ENCODE assay signal across 10 cellular contexts in genomic region chr6:164928041-164928321, GRCh38.
A peak's percentile ranks its signal among the peaks of the same experiment; 100 is the strongest.
DNase-seq lines count a peak whose midpoint lies in the region; TF ChIP-seq lines count a peak whose summit lies in the region.
"Had no signal": no experiment of that assay in that cellular context is flagged by ENCODE, and none has a peak within 500 bp of the region (broad histone marks: within the 10 kb centered on the region; RNA-seq: fewer than 3 reads in every experiment).

No MANE protein-coding gene starts in this region.

- no peak overlapping the region for H4K91ac ChIP-seq in neuronal stem cell (ENCODE audit: low read depth, low read length, poor library complexity)

- no peak overlapping the region for H2BK5ac ChIP-seq in neuronal stem cell (ENCODE audit: low read length)

- H3K27ac ChIP-seq in ACC112 (ENCODE audit: low read depth, low read length) (no peak overlapping the region), dorsolateral prefrontal cortex (peak overlapping the region in 58 of 59 donors; percentile 1 to 92 (median 78)), neuronal stem cell (replicated peaks; ENCODE audit: low read length) (no peak overlapping the region), testis (no peak overlapping the region)

- H3K4me1 ChIP-seq in ACC112 (ENCODE audit: control insufficient read depth, insufficient read depth, low read length, unreplicated experiment) (no peaks in the 10 kb centered on the region), neuronal stem cell (ENCODE audit: control insufficient read depth in 2 of 2, insufficient read depth in 1 of 2, low read depth in 1 of 2, low read length in 2 of 2) (peaks cover 9 to 20% of the 10 kb centered on the region in 2 donors), testis (no peaks in the 10 kb centered on the region)

- H2BK120ac ChIP-seq in neuronal stem cell (ENCODE audit: low read depth, low read length), result no peak overlapping the region

- H2AK5ac ChIP-seq in neuronal stem cell (ENCODE audit: low read depth, low read length), result no peak overlapping the region

- no peaks in the 10 kb centered on the region for H3K79me1 ChIP-seq in neuronal stem cell (ENCODE audit: low read depth, low read length)

- H3K4ac ChIP-seq in neuronal stem cell (ENCODE audit: low read length), result no peak overlapping the region

- H3K14ac ChIP-seq in neuronal stem cell (ENCODE audit: low read length), result no peak overlapping the region

- H3K36me3 ChIP-seq in ACC112 (ENCODE audit: insufficient read depth, low read length) (no peaks in the 10 kb centered on the region), MG63 (no peaks in the 10 kb centered on the region), neuronal stem cell (replicated peaks in 1 of 2; ENCODE audit: control insufficient read depth in 2 of 2, insufficient read depth in 2 of 2, low read length in 2 of 2) (no peaks in the 10 kb centered on the region), testis (ENCODE audit: low read depth, missing control alignments) (no peaks in the 10 kb centered on the region)

- intact Hi-C loops in dorsolateral prefrontal cortex (cut with DNase I), result loop anchor here (5.0 to 10.0 kb wide), 5 partner anchors 96 to 1511 kb away; no protein-coding TSS in a partner anchor
- intact Hi-C loops in testis (cut with DNase I; ENCODE audit: low total_unique reads), result loop anchor here (10.0 kb wide), 1 partner anchor 1503 kb away; no protein-coding TSS in a partner anchor

- no peak overlapping the region for H2AFZ ChIP-seq in ACC112 (ENCODE audit: low read length, unreplicated experiment)
- H2AFZ ChIP-seq in neuronal stem cell (ENCODE audit: low read length), result peak overlapping the region; percentile 76

- WGBS in neuronal stem cell (ENCODE audit: extremely low coverage in 2 of 2, insufficient read length in 2 of 2, insufficient replicate concordance in 1 of 2), 2 donors, result no CpG with 5 or more reads among the region's 7 CpGs
- WGBS in testis, 2 donors, result 28 to 59% methylated on average over 7 of the region's 7 CpGs

- no peak overlapping the region for H3K23ac ChIP-seq in neuronal stem cell (ENCODE audit: low read depth, low read length, poor library complexity)

- no peaks in the 10 kb centered on the region for H3K79me2 ChIP-seq in ACC112 (ENCODE audit: control insufficient read depth, insufficient read depth, low read length, unreplicated experiment)

- no peak overlapping the region for H3K9ac ChIP-seq in neuronal stem cell (ENCODE audit: low read depth, low read length, poor library complexity)

- H3K27me3 ChIP-seq in ACC112 (ENCODE audit: insufficient read depth, low read length) (0 out of 2 replicates have a peak, but pooled peaks cover 11% of the 10 kb centered on the region), MG63 (no peaks in the 10 kb centered on the region), dorsolateral prefrontal cortex (no peaks in the 10 kb centered on the region), neuronal stem cell (ENCODE audit: control insufficient read depth in 3 of 3, insufficient read depth in 3 of 3, low read depth in 1 of 3, low read length in 3 of 3) (no peaks in the 10 kb centered on the region), testis (no peaks in the 10 kb centered on the region)

- H3K9me3 ChIP-seq in MG63 (no peaks in the 10 kb centered on the region), neuronal stem cell (replicated peaks in 1 of 2; ENCODE audit: control insufficient read depth in 2 of 2, insufficient read depth in 1 of 2, low read depth in 1 of 2, low read length in 2 of 2) (peaks cover 2 to 3% of the 10 kb centered on the region in 2 donors), testis (no peaks in the 10 kb centered on the region)

- peak overlapping the region; percentile 62 for H3K4me3 ChIP-seq in ACC112 (ENCODE audit: low read depth, low read length)
- H3K4me3 ChIP-seq in MG63, result peak overlapping the region; percentile 12; the same call in 1 of the 2 replicates
- peak overlapping the region; percentile 39 to 80 (median 60) for H3K4me3 ChIP-seq in dorsolateral prefrontal cortex
- no peak overlapping the region for H3K4me3 ChIP-seq in neuronal stem cell (ENCODE audit: low read length in 2 of 2)
- no peak overlapping the region for H3K4me3 ChIP-seq in testis

- H2BK12ac ChIP-seq in neuronal stem cell (ENCODE audit: low read length), result no peak overlapping the region

- TF ChIP-seq CTCF in dorsolateral prefrontal cortex (IDR thresholded peaks at IDR 0.05 in 54 of 56, conservative IDR thresholded peaks at IDR 0.05 in 2 of 56; ENCODE audit: low read depth in 1 of 56, partially characterized antibody in 56 of 56) (no peak), testis (IDR thresholded peaks at IDR 0.05) (no peak), GM10266 (IDR thresholded peaks at IDR 0.05; ENCODE audit: control insufficient read depth, insufficient read depth, low read depth, missing control alignments) (no peak)

- no peak overlapping the region for H2BK15ac ChIP-seq in neuronal stem cell (ENCODE audit: low read length)

- DNase-seq in MG63 (no peak), dorsolateral prefrontal cortex (no peak), neuronal stem cell (ENCODE audit: low spot score) (no peak), kidney tubule cell (ENCODE audit: low spot score) (no peak), testis (no peak), ecto neural progenitor cell (ENCODE audit: low spot score) (no peak), GM10266 (ENCODE audit: extremely low spot score) (no peak)
- DNase-seq: NCI-H2107, NCI-H510A had no signal

- H3K18ac ChIP-seq in neuronal stem cell (ENCODE audit: low read length), result no peak overlapping the region

- TF ChIP-seq POLR2A in testis (IDR thresholded peaks at IDR 0.05), result no peak

- no peak overlapping the region for H4K8ac ChIP-seq in neuronal stem cell (ENCODE audit: low read depth, low read length)

- no peak overlapping the region for H3K4me2 ChIP-seq in neuronal stem cell (ENCODE audit: insufficient read depth, low read length, poor library complexity, severe bottlenecking)

Comparison
In these comparisons a context has a peak if more than half of its experiments do, and no peak if none do; other contexts are left out.
1. H3K27ac ChIP-seq: peak in dorsolateral prefrontal cortex (58 of 59); none in ACC112 (single experiment), neuronal stem cell (single experiment) and testis (0 of 2).
2. H3K4me3 ChIP-seq: peak in ACC112 (single experiment), MG63 (single experiment) and dorsolateral prefrontal cortex (59 of 59); none in neuronal stem cell (0 of 2) and testis (0 of 2).